ENCODE assay signal across 2 cellular contexts in the genomic region with DNA sequence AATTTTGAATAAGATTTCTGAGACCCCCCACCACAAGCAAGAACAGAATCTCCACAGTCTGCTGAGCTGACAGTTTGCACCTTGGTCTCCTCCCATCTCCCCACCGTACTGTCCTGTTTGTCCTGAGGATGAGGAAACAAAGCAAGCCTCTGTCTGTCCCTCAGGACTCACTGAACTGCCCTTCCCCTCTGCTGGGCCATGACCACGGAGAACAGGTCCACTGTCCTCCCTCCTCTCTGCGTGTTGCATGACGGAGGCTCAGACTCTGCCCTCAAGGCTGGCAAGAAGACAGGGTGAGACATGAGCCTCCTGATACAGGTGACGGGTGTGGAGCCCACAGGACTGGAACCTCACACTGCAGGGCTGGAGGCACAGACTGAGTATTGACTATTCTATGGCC. TPM values are rescaled to one million over a fixed set of nuclear protein-coding genes. Genes with fewer than 3 reads are reported as not detected.
"Had no signal": no experiment of that assay in that cellular context is flagged by ENCODE, and none has a peak within 500 bp of the region (broad histone marks: within the 10 kb centered on the region; RNA-seq: fewer than 3 reads in every experiment).

No MANE protein-coding gene starts in this region.

RNA-seq across cellular contexts. Expression of a gene that starts 22.5 kb away (rescaled TPM):
- total RNA-seq: progenitor cell of endocrine pancreas had no signal
- polyA plus RNA-seq: neural cell had no signal
